Comparison of ENCODE assay signal across 24 cellular contexts in the genomic region with DNA sequence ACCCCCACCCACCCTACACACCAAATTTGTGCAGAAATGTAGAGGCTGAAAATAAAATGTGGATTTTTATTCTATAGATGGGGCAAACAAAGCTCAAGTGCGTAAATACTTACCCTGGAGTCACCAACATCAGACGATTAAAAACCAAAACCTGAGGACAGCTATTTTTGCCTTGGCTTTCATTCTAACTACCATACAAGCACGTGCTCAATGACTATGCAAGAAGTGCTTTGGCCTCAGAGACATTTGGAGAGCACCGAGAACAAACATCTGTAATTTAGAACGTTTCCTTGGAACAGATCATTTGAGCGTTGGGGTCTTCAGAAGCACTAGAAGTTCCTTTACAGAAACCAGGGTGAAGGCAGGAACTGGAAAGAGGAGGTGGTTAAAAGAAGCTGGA.
"Had no signal": no experiment of that assay in that cellular context is flagged by ENCODE, and none has a peak within 500 bp of the region (broad histone marks: within the 10 kb centered on the region; RNA-seq: fewer than 3 reads in every experiment).

No MANE protein-coding gene starts in this region.

- ATAC-seq: effector memory CD8-positive, alpha-beta T cell; foreskin keratinocyte; left lobe of liver; lower lobe of right lung; natural killer cell; right lobe of liver; stimulated activated effector memory CD8-positive, alpha-beta T cell treated with anti-CD3 and anti-CD28 coated beads, Interleukin-12 subunit alpha, Interleukin-12 subunit beta, amount 100 ng/mL, for 72 hours had no signal

- H3K4me3 ChIP-seq: lower lobe of right lung, ovary, psoas muscle, right lobe of liver, stomach, tibial artery had no signal

- H3K27ac ChIP-seq: foreskin keratinocyte, lower lobe of right lung, ovary, psoas muscle, right lobe of liver, tibial artery had no signal

- H3K27me3 ChIP-seq: foreskin keratinocyte, ovary, right lobe of liver, stomach, tibial artery had no signal

- H3K36me3 ChIP-seq: lower lobe of right lung, ovary, right lobe of liver had no signal

- DNase-seq: cerebellar nuclear complex; cortex of kidney; effector memory CD8-positive, alpha-beta T cell; foreskin keratinocyte; hypothalamus; immature natural killer cell; islet precursor cell; lower lobe of right lung; natural killer cell; occipital lobe; ovary; posterior cingulate gyrus; psoas muscle; right lobe of liver; small intestine; stimulated activated CD4-positive, alpha-beta T cell treated with anti-CD3 and anti-CD28 coated beads, Interleukin-12 subunit alpha, Interleukin-12 subunit beta, amount 100 ng/mL, for 4 hours; stimulated activated CD4-positive, alpha-beta T cell treated with anti-CD3 and anti-CD28 coated beads, Interleukin-2, amount 100 ng/mL, for 24 hours; stimulated activated CD4-positive, alpha-beta T cell treated with anti-CD3 and anti-CD28 coated beads, Interleukin-4, amount 100 ng/mL, for 24 hours; stimulated activated naive CD4-positive, alpha-beta T cell treated with Interleukin-2 at 50 U/mL for 16 hours; stomach; tibial artery had no signal

- H3K4me1 ChIP-seq: foreskin keratinocyte, right lobe of liver, tibial artery had no signal

- FAIRE-seq: endometrium, small intestine had no signal

- H3K9me3 ChIP-seq: lower lobe of right lung, ovary, psoas muscle, right lobe of liver, stomach, tibial artery had no signal
